Comparison of ENCODE assay signal across 2 cellular contexts in the genomic region with DNA sequence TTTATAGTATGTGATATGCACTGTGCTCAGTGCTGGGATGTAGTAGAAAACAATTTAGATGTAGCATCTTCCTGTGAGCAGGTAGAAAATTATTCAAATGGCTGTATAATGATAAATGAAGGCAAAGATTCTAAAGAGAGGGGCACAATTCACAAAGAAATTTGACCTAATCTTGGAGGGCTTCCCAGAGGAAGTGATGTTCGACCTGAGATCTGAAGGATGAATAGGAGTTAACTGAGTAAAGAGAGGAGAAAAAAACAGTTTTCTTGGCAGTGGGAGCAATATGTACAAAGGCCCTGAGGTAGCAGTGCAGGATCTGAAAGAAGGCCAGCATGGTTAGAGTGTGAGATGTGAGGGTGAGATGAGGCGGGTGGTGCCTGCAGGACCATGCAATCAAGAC.
TF ChIP-seq lines count a peak whose summit lies in the region.

No MANE protein-coding gene starts in this region.

TF ChIP-seq in SK-N-SH treated with all-trans-retinoic acid at 6 μM for 48 hours, 23 proteins besides CTCF, POLR2A, EP300 and RAD21:
- TF ChIP-seq, protein P1, sequence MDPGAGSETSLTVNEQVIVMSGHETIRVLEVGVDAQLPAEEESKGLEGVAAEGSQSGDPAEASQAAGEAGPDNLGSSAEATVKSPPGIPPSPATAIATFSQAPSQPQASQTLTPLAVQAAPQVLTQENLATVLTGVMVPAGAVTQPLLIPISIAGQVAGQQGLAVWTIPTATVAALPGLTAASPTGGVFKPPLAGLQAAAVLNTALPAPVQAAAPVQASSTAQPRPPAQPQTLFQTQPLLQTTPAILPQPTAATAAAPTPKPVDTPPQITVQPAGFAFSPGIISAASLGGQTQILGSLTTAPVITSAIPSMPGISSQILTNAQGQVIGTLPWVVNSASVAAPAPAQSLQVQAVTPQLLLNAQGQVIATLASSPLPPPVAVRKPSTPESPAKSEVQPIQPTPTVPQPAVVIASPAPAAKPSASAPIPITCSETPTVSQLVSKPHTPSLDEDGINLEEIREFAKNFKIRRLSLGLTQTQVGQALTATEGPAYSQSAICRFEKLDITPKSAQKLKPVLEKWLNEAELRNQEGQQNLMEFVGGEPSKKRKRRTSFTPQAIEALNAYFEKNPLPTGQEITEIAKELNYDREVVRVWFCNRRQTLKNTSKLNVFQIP (CRISPR knock-in tag; IDR thresholded peaks at IDR 0.05; ENCODE audit: borderline replicate concordance, low read depth): no peak
- peak; percentile 85; the same call in 1 of the 2 replicates for TF ChIP-seq ZFP3 (CRISPR knock-in tag; IDR thresholded peaks at IDR 0.05)

TF ChIP-seq in SK-N-SH, 30 proteins besides CTCF, POLR2A, EP300 and RAD21 (continued from another document):
- TF ChIP-seq, protein P2, sequence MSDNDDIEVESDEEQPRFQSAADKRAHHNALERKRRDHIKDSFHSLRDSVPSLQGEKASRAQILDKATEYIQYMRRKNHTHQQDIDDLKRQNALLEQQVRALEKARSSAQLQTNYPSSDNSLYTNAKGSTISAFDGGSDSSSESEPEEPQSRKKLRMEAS (IDR thresholded peaks at IDR 0.05; ENCODE audit: low read depth): no peak
- TF ChIP-seq JUND (IDR thresholded peaks at IDR 0.05): no peak
- TF ChIP-seq POLR2AphosphoS5 (IDR thresholded peaks at IDR 0.05; ENCODE audit: low read depth, low read length): no peak
- no peak for TF ChIP-seq CHD2 (IDR thresholded peaks at IDR 0.05; ENCODE audit: low read length, partially characterized antibody)
- no peak for TF ChIP-seq RXRA (IDR thresholded peaks at IDR 0.05; ENCODE audit: borderline replicate concordance, low read depth)
- TF ChIP-seq MXI1 (IDR thresholded peaks at IDR 0.05; ENCODE audit: low read depth, low read length): no peak
- TF ChIP-seq TAF1 (IDR thresholded peaks at IDR 0.05; ENCODE audit: borderline replicate concordance, low read depth, low read length): no peak
- TF ChIP-seq, protein P3, sequence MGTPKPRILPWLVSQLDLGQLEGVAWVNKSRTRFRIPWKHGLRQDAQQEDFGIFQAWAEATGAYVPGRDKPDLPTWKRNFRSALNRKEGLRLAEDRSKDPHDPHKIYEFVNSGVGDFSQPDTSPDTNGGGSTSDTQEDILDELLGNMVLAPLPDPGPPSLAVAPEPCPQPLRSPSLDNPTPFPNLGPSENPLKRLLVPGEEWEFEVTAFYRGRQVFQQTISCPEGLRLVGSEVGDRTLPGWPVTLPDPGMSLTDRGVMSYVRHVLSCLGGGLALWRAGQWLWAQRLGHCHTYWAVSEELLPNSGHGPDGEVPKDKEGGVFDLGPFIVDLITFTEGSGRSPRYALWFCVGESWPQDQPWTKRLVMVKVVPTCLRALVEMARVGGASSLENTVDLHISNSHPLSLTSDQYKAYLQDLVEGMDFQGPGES (IDR thresholded peaks at IDR 0.05; ENCODE audit: low read depth, low read length): no peak
- TF ChIP-seq, protein P4, sequence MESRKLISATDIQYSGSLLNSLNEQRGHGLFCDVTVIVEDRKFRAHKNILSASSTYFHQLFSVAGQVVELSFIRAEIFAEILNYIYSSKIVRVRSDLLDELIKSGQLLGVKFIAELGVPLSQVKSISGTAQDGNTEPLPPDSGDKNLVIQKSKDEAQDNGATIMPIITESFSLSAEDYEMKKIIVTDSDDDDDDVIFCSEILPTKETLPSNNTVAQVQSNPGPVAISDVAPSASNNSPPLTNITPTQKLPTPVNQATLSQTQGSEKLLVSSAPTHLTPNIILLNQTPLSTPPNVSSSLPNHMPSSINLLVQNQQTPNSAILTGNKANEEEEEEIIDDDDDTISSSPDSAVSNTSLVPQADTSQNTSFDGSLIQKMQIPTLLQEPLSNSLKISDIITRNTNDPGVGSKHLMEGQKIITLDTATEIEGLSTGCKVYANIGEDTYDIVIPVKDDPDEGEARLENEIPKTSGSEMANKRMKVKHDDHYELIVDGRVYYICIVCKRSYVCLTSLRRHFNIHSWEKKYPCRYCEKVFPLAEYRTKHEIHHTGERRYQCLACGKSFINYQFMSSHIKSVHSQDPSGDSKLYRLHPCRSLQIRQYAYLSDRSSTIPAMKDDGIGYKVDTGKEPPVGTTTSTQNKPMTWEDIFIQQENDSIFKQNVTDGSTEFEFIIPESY (IDR thresholded peaks at IDR 0.05; ENCODE audit: borderline replicate concordance, low read depth): no peak
- no peak for TF ChIP-seq EZH2phosphoT487 (IDR thresholded peaks at IDR 0.05; ENCODE audit: borderline replicate concordance, low read depth)
- no peak for TF ChIP-seq FOXM1 (IDR thresholded peaks at IDR 0.05; ENCODE audit: low read depth)
TF ChIP-seq in SK-N-SH: peak in this region for 0.
